ENCODE assay signal across 17 cellular contexts in the genomic region with DNA sequence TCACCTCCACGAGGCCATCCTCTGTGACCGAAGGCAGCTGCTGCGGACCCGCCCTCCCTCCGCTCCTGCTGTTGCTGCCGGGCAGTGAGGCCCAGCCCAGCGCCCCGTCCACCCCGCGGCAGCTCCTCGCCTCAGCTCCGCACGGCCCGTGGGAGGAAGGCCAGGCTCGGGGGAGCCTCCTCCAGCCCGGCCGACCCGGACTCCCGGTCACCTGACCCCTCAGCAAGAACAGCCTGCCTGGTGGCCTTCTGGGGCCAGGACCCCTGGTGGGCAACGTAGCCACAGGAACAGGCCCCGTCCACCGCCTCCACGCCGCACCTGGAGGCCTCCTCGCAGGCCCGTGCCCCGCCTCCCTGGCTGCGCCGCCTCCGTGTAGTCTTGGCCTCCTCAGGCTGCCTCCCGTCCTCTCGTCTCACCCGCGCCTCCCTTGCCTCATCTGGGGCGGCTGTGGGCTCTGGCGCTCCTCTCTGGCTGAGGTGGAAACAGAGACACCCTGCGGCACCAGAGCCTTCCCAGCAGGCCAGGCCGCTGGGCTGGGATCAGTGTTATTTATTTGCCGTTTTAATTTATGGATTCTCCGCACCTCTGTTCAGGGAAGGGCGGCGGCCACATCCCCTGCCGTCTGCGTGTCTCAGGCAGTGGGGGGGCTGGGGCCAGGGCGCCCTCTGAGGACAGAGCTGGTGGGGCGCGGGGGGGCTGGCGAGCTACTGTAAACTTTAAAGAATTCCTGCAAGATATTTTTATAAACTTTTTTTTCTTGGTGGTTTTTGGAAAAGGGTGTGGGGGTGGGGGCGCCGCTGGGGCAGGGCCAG. TPM values are rescaled to one million over a fixed set of nuclear protein-coding genes. Genes with fewer than 3 reads are reported as not detected.
DNase-seq lines count a peak whose midpoint lies in the region; ATAC-seq, FAIRE-seq and TF ChIP-seq lines count a peak whose summit lies in the region.
"Had no signal": no experiment of that assay in that cellular context is flagged by ENCODE, and none has a peak within 500 bp of the region (broad histone marks: within the 10 kb centered on the region; RNA-seq: fewer than 3 reads in every experiment).

No MANE protein-coding gene starts in this region.

- DNase-seq in WTC11 (ENCODE audit: low spot score) (no peak), H1 (ENCODE audit: low read depth in 1 of 2, low spot score in 2 of 2) (no peak), testis (peak; percentile 36), natural killer cell (no peak), T-cell (no peak)
- DNase-seq in effector CD4-positive, alpha-beta T cell = no peak
- DNase-seq in activated CD4-positive, alpha-beta T cell treated with anti-CD3 and anti-CD28 coated beads, Interleukin-2, amount 50 U/mL, for 48 hours = no peak
- DNase-seq: activated CD8-positive, alpha-beta T cell treated with anti-CD3 and anti-CD28 coated beads for 36 hours; activated T-cell treated with anti-CD3 and anti-CD28 coated beads, Interleukin-2, amount 50 U/mL, for 72 hours; effector memory CD4-positive, alpha-beta T cell; MM.1S; NCI-H1930; NCI-H446; stimulated activated naive CD4-positive, alpha-beta T cell treated with Interleukin-2 at 50 U/mL for 16 hours had no signal

- TF ChIP-seq POLR2A in H1 (IDR thresholded peaks at IDR 0.05; ENCODE audit: control extremely low read depth in 1 of 2, low read depth in 2 of 2, low read length in 2 of 2) (no peak), testis (IDR thresholded peaks at IDR 0.05) (no peak)

- no peak overlapping the region for H3K27ac Mint-ChIP-seq in WTC11
- no peak overlapping the region for H3K27ac Mint-ChIP-seq in natural killer cell
- no peak overlapping the region for H3K27ac Mint-ChIP-seq in T-cell
- H3K27ac Mint-ChIP-seq: activated CD8-positive, alpha-beta T cell treated with anti-CD3 and anti-CD28 coated beads for 36 hours; activated naive CD8-positive, alpha-beta T cell; activated T-cell treated with anti-CD3 and anti-CD28 coated beads, Interleukin-2, amount 50 U/mL, for 72 hours had no signal

- no peak overlapping the region for H3K14ac ChIP-seq in H1 (ENCODE audit: insufficient read length)

- no peaks in the 10 kb centered on the region for H3K79me2 ChIP-seq in H1 (ENCODE audit: control insufficient read depth in 1 of 2, insufficient read depth in 2 of 2, low read length in 2 of 2)

- H2AFZ ChIP-seq in H1 (ENCODE audit: low read length) = no peak overlapping the region

- H3K27me3 ChIP-seq in H1 (replicated peaks in 1 of 4; ENCODE audit: control insufficient read depth in 3 of 4, extremely low read depth in 1 of 4, insufficient read depth in 3 of 4, low read length in 3 of 4) (no peaks in the 10 kb centered on the region), muscle layer of colon (ENCODE audit: control insufficient read depth in 1 of 2, insufficient read depth in 2 of 2, low read length in 2 of 2) (no peaks in the 10 kb centered on the region), testis (no peaks in the 10 kb centered on the region)

- no peak overlapping the region for H2BK120ac ChIP-seq in H1 (replicated peaks; ENCODE audit: low read depth, low read length)

- peaks cover 0 to 11% of the 10 kb centered on the region in 2 experiments for H4K20me1 ChIP-seq in H1 (replicated peaks in 1 of 2; ENCODE audit: control insufficient read depth in 1 of 2, insufficient read depth in 2 of 2, low read length in 2 of 2)

- H3K56ac ChIP-seq in H1 (replicated peaks; ENCODE audit: insufficient read length, low read depth, low read length) = no peak overlapping the region

- H3K4me3 Mint-ChIP-seq in WTC11 (no peak overlapping the region), natural killer cell (no peak overlapping the region), T-cell (no peak overlapping the region)
- H3K4me3 Mint-ChIP-seq: activated CD8-positive, alpha-beta T cell treated with anti-CD3 and anti-CD28 coated beads for 36 hours; activated naive CD8-positive, alpha-beta T cell; activated T-cell treated with anti-CD3 and anti-CD28 coated beads, Interleukin-2, amount 50 U/mL, for 72 hours had no signal

- TF ChIP-seq CTCF in WTC11 (IDR thresholded peaks at IDR 0.05) (no peak), H1 (IDR thresholded peaks at IDR 0.05; ENCODE audit: control extremely low read depth in 1 of 3, insufficient read depth in 1 of 3, low read depth in 1 of 3, low read length in 3 of 3) (no peak), testis (IDR thresholded peaks at IDR 0.05) (no peak), natural killer cell (IDR thresholded peaks at IDR 0.05) (no peak)

- 0 out of 4 replicates have a peak, but pooled peaks of 1 of the 2 experiments have one; percentile 6 for TF ChIP-seq RAD21 in H1 (IDR thresholded peaks at IDR 0.05 in 1 of 2, conservative IDR thresholded peaks at IDR 0.05 in 1 of 2; ENCODE audit: low read depth in 2 of 2, low read length in 2 of 2)

- TF ChIP-seq EP300 in H1 (IDR thresholded peaks at IDR 0.05; ENCODE audit: borderline replicate concordance in 1 of 2, low read depth in 2 of 2, low read length in 2 of 2) = no peak

- no peak overlapping the region for H2BK5ac ChIP-seq in H1 (ENCODE audit: low read depth, low read length)

- ATAC-seq in WTC11 (no peak), natural killer cell (no peak), T-cell (replicated peaks in 1 of 4) (no peak)
- ATAC-seq: activated CD8-positive, alpha-beta T cell treated with anti-CD3 and anti-CD28 coated beads for 36 hours; activated T-cell treated with anti-CD3 and anti-CD28 coated beads, Interleukin-2, amount 50 U/mL, for 72 hours had no signal

- peaks cover 0 to 6% (median 2%) of the 10 kb centered on the region in 4 experiments; a peak in 2 of 7 replicates for H3K4me1 ChIP-seq in H1 (replicated peaks in 1 of 4; ENCODE audit: control insufficient read depth in 3 of 4, insufficient read depth in 4 of 4, low read length in 3 of 4)
- H3K4me1 ChIP-seq in muscle layer of colon (ENCODE audit: insufficient read depth, low read length) = peaks cover 14% of the 10 kb centered on the region
- H3K4me1 ChIP-seq in testis = peaks cover 6% of the 10 kb centered on the region

- H3K27me3 Mint-ChIP-seq in WTC11 (ENCODE audit: low read depth) (no peaks in the 10 kb centered on the region), natural killer cell (ENCODE audit: low read depth in 2 of 2) (no peaks in the 10 kb centered on the region), T-cell (no peaks in the 10 kb centered on the region)
- H3K27me3 Mint-ChIP-seq: activated CD8-positive, alpha-beta T cell treated with anti-CD3 and anti-CD28 coated beads for 36 hours; activated naive CD8-positive, alpha-beta T cell had no signal

- CTCF ChIA-PET in WTC11 (lab: Charles Lee) (interaction anchor here (1.7 kb wide), 1 partner anchor 44 kb away, joined by 5 read pairs; no protein-coding TSS in a partner anchor), H1 (lab: Charles Lee; ENCODE audit: partially characterized antibody) (interaction anchor here (1.2 kb wide), 1 partner anchor 18 kb away, joined by 4 read pairs; no protein-coding TSS in a partner anchor), T-cell (lab: Charles Lee) (interaction anchor here (0.6 to 0.7 kb wide), 2 partner anchors 86 to 1702 kb away, joined by 7 to 8 read pairs; no protein-coding TSS in a partner anchor)

- no peak overlapping the region for H4K5ac ChIP-seq in H1 (ENCODE audit: insufficient read length, low read depth, low read length)

- H3K36me3 ChIP-seq in H1 (ENCODE audit: control insufficient read depth in 2 of 4, insufficient read depth in 4 of 4, low read length in 3 of 4) (peaks cover 0 to 13% (median 3%) of the 10 kb centered on the region in 4 experiments; a peak in 2 of 8 replicates), muscle layer of colon (ENCODE audit: insufficient read depth, low read length) (no peaks in the 10 kb centered on the region), testis (ENCODE audit: low read depth, missing control alignments) (no peaks in the 10 kb centered on the region)

- H2AK5ac ChIP-seq in H1 (ENCODE audit: low read depth, low read length) = no peak overlapping the region

- no peaks in the 10 kb centered on the region; the same call in 1 of the 2 replicates for H3K79me1 ChIP-seq in H1 (ENCODE audit: low read depth, low read length)

- no peak overlapping the region for H3K4ac ChIP-seq in H1 (replicated peaks; ENCODE audit: insufficient read length, low read depth, low read length)

- H3K9me3 Mint-ChIP-seq in WTC11 = no peaks in the 10 kb centered on the region
- no peaks in the 10 kb centered on the region for H3K9me3 Mint-ChIP-seq in natural killer cell
- no peaks in the 10 kb centered on the region for H3K9me3 Mint-ChIP-seq in T-cell
- H3K9me3 Mint-ChIP-seq: activated CD8-positive, alpha-beta T cell treated with anti-CD3 and anti-CD28 coated beads for 36 hours; activated T-cell treated with anti-CD3 and anti-CD28 coated beads, Interleukin-2, amount 50 U/mL, for 72 hours had no signal

- H3K4me1 Mint-ChIP-seq in WTC11 (no peaks in the 10 kb centered on the region), natural killer cell (peaks cover 0 to 8% of the 10 kb centered on the region in 2 donors), T-cell (no peaks in the 10 kb centered on the region)

- H3K9ac ChIP-seq in H1 (replicated peaks in 1 of 4; ENCODE audit: extremely low read depth in 1 of 4, low read depth in 3 of 4, low read length in 3 of 4) (no peak overlapping the region), muscle layer of colon (ENCODE audit: low read length) (peak overlapping the region; percentile 68)

- H3K23ac ChIP-seq in H1 (ENCODE audit: insufficient read length) = no peak overlapping the region

- 88% methylated on average over 16 of the region's 50 CpGs; no CpG with 5 or more reads in 1 of the 2 experiments for WGBS in H1 (ENCODE audit: extremely low coverage in 1 of 2, insufficient coverage in 1 of 2, insufficient read length in 1 of 2, insufficient replicate concordance in 2 of 2, low coverage in 1 of 2, low lambda C conversion rate in 2 of 2, missing lambda C conversion rate in 1 of 2), 2 experiments
- WGBS in testis, 2 donors = 50 to 72% methylated on average over 32 to 50 of the region's 50 CpGs

- no peak overlapping the region for H3K4me3 ChIP-seq in H1 (ENCODE audit: extremely low read depth in 1 of 4, insufficient read depth in 2 of 4, low read depth in 3 of 4, low read length in 4 of 4)
- H3K4me3 ChIP-seq in muscle layer of colon (ENCODE audit: low read depth in 1 of 2, low read length in 2 of 2) = peak overlapping the region; percentile 22 to 59
- H3K4me3 ChIP-seq in testis = no peak overlapping the region

- H2BK20ac ChIP-seq in H1 (ENCODE audit: low read length) = no peak overlapping the region

- H3K23me2 ChIP-seq in H1 (ENCODE audit: low read depth, low read length) = no peaks in the 10 kb centered on the region; the same call in 1 of the 2 replicates

- POLR2A ChIA-PET in WTC11 (lab: Charles Lee) (no interaction called here), H1 (lab: Charles Lee; ENCODE audit: partially characterized antibody) (interaction anchor here (1.3 kb wide), 1 partner anchor 15 kb away, joined by 3 read pairs; no protein-coding TSS in a partner anchor), T-cell (lab: Charles Lee) (interaction anchor here in 1 of 2 donors (0.7 kb wide), 1 partner anchor 20 kb away, joined by 5 read pairs; no protein-coding TSS in a partner anchor)

- H3K9me3 ChIP-seq in H1 (ENCODE audit: insufficient read depth in 2 of 2, low read depth in 1 of 2, low read length in 1 of 2) = peaks cover 0 to 6% of the 10 kb centered on the region in 2 experiments; a peak in 1 of 4 replicates
- H3K9me3 ChIP-seq in muscle layer of colon (ENCODE audit: low read length) = no peaks in the 10 kb centered on the region
- no peaks in the 10 kb centered on the region for H3K9me3 ChIP-seq in testis

- intact Hi-C loops in testis (cut with DNase I; ENCODE audit: low total_unique reads) = no loop called here
- intact Hi-C loops in natural killer cell (cut with micrococcal nuclease) = no loop called here

- no peak overlapping the region for H2BK15ac ChIP-seq in H1 (ENCODE audit: low read length)

- H2BK12ac ChIP-seq in H1 (ENCODE audit: low read depth, low read length) = no peak overlapping the region

- H3K27ac ChIP-seq in H1 (ENCODE audit: low read depth, low read length) (no peak overlapping the region), muscle layer of colon (ENCODE audit: low read depth, low read length) (peak overlapping the region; percentile 75), testis (peak overlapping the region; percentile 69 to 92)
- H3K27ac ChIP-seq: RWPE1 had no signal

- H4K91ac ChIP-seq in H1 (replicated peaks; ENCODE audit: insufficient read length, low read length) = no peak overlapping the region

- peak overlapping the region; percentile 51; the same call in 1 of the 2 replicates for H4K8ac ChIP-seq in H1 (ENCODE audit: extremely low read depth, insufficient read depth, low read length)

- no peaks in the 10 kb centered on the region for H3K36me3 Mint-ChIP-seq in WTC11
- H3K36me3 Mint-ChIP-seq in natural killer cell = no peaks in the 10 kb centered on the region
- H3K36me3 Mint-ChIP-seq in T-cell = peaks cover 6% of the 10 kb centered on the region
- H3K36me3 Mint-ChIP-seq: activated naive CD8-positive, alpha-beta T cell had no signal

- no peak for FAIRE-seq in H1 (lab: Jason Lieb, UNC)

- no peak overlapping the region for H3K4me2 ChIP-seq in H1 (ENCODE audit: insufficient read depth in 1 of 2, low read depth in 2 of 2, low read length in 2 of 2)

- H3K18ac ChIP-seq in H1 (ENCODE audit: extremely low read depth, low read length) = no peak overlapping the region

RNA-seq across cellular contexts. Expression of a gene that starts 25.4 kb away (rescaled TPM):
- 17.7 to 23.4 TPM (median 21.7 TPM) in 3 replicates for total RNA-seq in WTC11 (2021)
- total RNA-seq in H1 (2021; fragmentation: NEBNext Ultra II Directional; extraction: Animal tissue kit (Norgen Biotek cat#: 25700)) = 18.3 and 18.6 TPM in 2 replicates
- 28.2 and 28.5 TPM in 2 replicates for polyA plus RNA-seq in H1 (2011; rRNA removed)
- 37.2 TPM for polyA plus RNA-seq in H1 (2011; cell fraction: cytosol; rRNA removed)
- polyA plus RNA-seq in H1 (2011; cell fraction: nucleus; rRNA removed) = 34.8 TPM
- 15.1 to 24.8 TPM (median 22.8 TPM) in 4 replicates for polyA plus RNA-seq in H1 (2012, experiment 1 of 2)
- 22.6 TPM for polyA plus RNA-seq in H1 (2012, experiment 2 of 2)
- 9.6 TPM for polyA plus RNA-seq in H1 (2013, experiment 1 of 2)
- 9.7 TPM for polyA plus RNA-seq in H1 (2013, experiment 2 of 2)
- 33.6 and 38.3 TPM in 2 replicates for polyA minus RNA-seq in H1 (2011; rRNA and poly(A)+ RNA removed)
- 17.2 TPM for polyA minus RNA-seq in H1 (2011; cell fraction: cytosol; rRNA and poly(A)+ RNA removed)
- polyA minus RNA-seq in H1 (2011; cell fraction: nucleus; rRNA and poly(A)+ RNA removed) = 14.7 TPM
- 10 to 100 TPM; 46.8 to 57.7 TPM for total RNA-seq in testis
- 41.5 TPM for polyA plus RNA-seq in testis (ENCODE audit: insufficient read depth, low read depth, low replicate concordance)
- total RNA-seq in natural killer cell = 10 to 100 TPM; 61.9 to 79.6 (median 78.5) TPM
- 10 to 100 TPM; 49.6 to 79.2 (median 72.6) TPM for total RNA-seq in T-cell

Comparison
In these comparisons a context has a peak if more than half of its experiments do, and no peak if none do; other contexts are left out.
1. H3K4me3 ChIP-seq: peak in muscle layer of colon (2 of 2); none in H1 (0 of 4) and testis (0 of 2).